8 cellular contexts compared by ENCODE assay signal in genomic region chr3:171187706-171188290, GRCh38.
DNase-seq lines count a peak whose midpoint lies in the region; ATAC-seq, FAIRE-seq and TF ChIP-seq lines count a peak whose summit lies in the region.

No MANE protein-coding gene starts in this region.

- H2AFZ ChIP-seq in neuronal stem cell (ENCODE audit: low read length), result no peak overlapping the region

- H3K27me3 ChIP-seq in esophagus muscularis mucosa, result no peaks in the 10 kb centered on the region
- no peaks in the 10 kb centered on the region for H3K27me3 ChIP-seq in neuronal stem cell (ENCODE audit: control insufficient read depth in 3 of 3, insufficient read depth in 3 of 3, low read depth in 1 of 3, low read length in 3 of 3)

- no peak for TF ChIP-seq EP300 in esophagus muscularis mucosa (IDR thresholded peaks at IDR 0.05)

- no peak overlapping the region for H4K8ac ChIP-seq in neuronal stem cell (ENCODE audit: low read depth, low read length)

- H3K14ac ChIP-seq in neuronal stem cell (ENCODE audit: low read length), result no peak overlapping the region

- intact Hi-C loops in esophagus muscularis mucosa (cut with DNase I), result loop anchor here (5.0 to 10.0 kb wide), 2 partner anchors 137 to 275 kb away; partner anchors contain the start of gene TNIK

- no peak overlapping the region for H3K4me2 ChIP-seq in neuronal stem cell (ENCODE audit: insufficient read depth, low read length, poor library complexity, severe bottlenecking)

- no peak overlapping the region for H4K91ac ChIP-seq in neuronal stem cell (ENCODE audit: low read depth, low read length, poor library complexity)

- no peak overlapping the region for H3K4me3 ChIP-seq in esophagus muscularis mucosa
- no peak overlapping the region for H3K4me3 ChIP-seq in neuronal stem cell (ENCODE audit: low read length in 2 of 2)

- no peak overlapping the region for H3K9ac ChIP-seq in neuronal stem cell (ENCODE audit: low read depth, low read length, poor library complexity)

- no peak for TF ChIP-seq POLR2A in esophagus muscularis mucosa (IDR thresholded peaks at IDR 0.05; ENCODE audit: low read depth)
- TF ChIP-seq POLR2A in GM18505 (IDR thresholded peaks at IDR 0.05; ENCODE audit: borderline replicate concordance, extremely low read depth, insufficient read depth, insufficient read length), result no peak

- H3K9me3 ChIP-seq in esophagus muscularis mucosa, result no peaks in the 10 kb centered on the region
- no peaks in the 10 kb centered on the region for H3K9me3 ChIP-seq in neuronal stem cell (replicated peaks in 1 of 2; ENCODE audit: control insufficient read depth in 2 of 2, insufficient read depth in 1 of 2, low read depth in 1 of 2, low read length in 2 of 2)

- no peaks in the 10 kb centered on the region for H3K36me3 ChIP-seq in esophagus muscularis mucosa
- H3K36me3 ChIP-seq in neuronal stem cell (replicated peaks in 1 of 2; ENCODE audit: control insufficient read depth in 2 of 2, insufficient read depth in 2 of 2, low read length in 2 of 2), result peaks cover 0 to 52% of the 10 kb centered on the region in 2 donors

- WGBS in esophagus muscularis mucosa, result 74% methylated on average over 5 of the region's 5 CpGs
- WGBS in neuronal stem cell (ENCODE audit: extremely low coverage in 2 of 2, insufficient read length in 2 of 2, insufficient replicate concordance in 1 of 2), 2 donors, result no CpG with 5 or more reads among the region's 5 CpGs

- TF ChIP-seq CTCF in 22Rv1 (IDR thresholded peaks at IDR 0.05), result peak; percentile 81
- TF ChIP-seq CTCF in esophagus muscularis mucosa (IDR thresholded peaks at IDR 0.05), result peak; percentile 55 to 58 (median 55)

- no peak overlapping the region for H3K4ac ChIP-seq in neuronal stem cell (ENCODE audit: low read length)

- FAIRE-seq in RCC 7860 (lab: Jason Lieb, UNC), result peak; percentile 55

- no peak overlapping the region for H3K27ac ChIP-seq in 22Rv1
- no peak overlapping the region for H3K27ac ChIP-seq in esophagus muscularis mucosa (replicated peaks in 1 of 4)
- H3K27ac ChIP-seq in neuronal stem cell (replicated peaks; ENCODE audit: low read length), result no peak overlapping the region

- H2BK12ac ChIP-seq in neuronal stem cell (ENCODE audit: low read length), result no peak overlapping the region

- H3K4me1 ChIP-seq in esophagus muscularis mucosa (peaks cover 19 to 50% (median 41%) of the 10 kb centered on the region in 4 donors), neuronal stem cell (ENCODE audit: control insufficient read depth in 2 of 2, insufficient read depth in 1 of 2, low read depth in 1 of 2, low read length in 2 of 2) (peaks cover 2% of the 10 kb centered on the region in 2 donors)

- H3K79me1 ChIP-seq in neuronal stem cell (ENCODE audit: low read depth, low read length), result no peaks in the 10 kb centered on the region

- H2AK5ac ChIP-seq in neuronal stem cell (ENCODE audit: low read depth, low read length), result no peak overlapping the region

- H3K23ac ChIP-seq in neuronal stem cell (ENCODE audit: low read depth, low read length, poor library complexity), result no peak overlapping the region

- H3K18ac ChIP-seq in neuronal stem cell (ENCODE audit: low read length), result no peak overlapping the region

- ATAC-seq in GM18505 (IDR thresholded peaks at IDR 0.05; ENCODE audit: unreplicated experiment), result no peak
- ATAC-seq in GM21360 (IDR thresholded peaks at IDR 0.05; ENCODE audit: unreplicated experiment), result no peak

- peak; percentile 14 for DNase-seq in GDM1 (lab: John Stamatoyannopoulos, UW)
- peak; percentile 56 for DNase-seq in HT1080 (ENCODE audit: low read depth)
- DNase-seq in RCC 7860 (ENCODE audit: low spot score), result no peak
- DNase-seq in esophagus muscularis mucosa (ENCODE audit: extremely low spot score), result no peak
- peak; percentile 30 for DNase-seq in neuronal stem cell (ENCODE audit: low spot score)

- H2BK5ac ChIP-seq in neuronal stem cell (ENCODE audit: low read length), result no peak overlapping the region

- no peak overlapping the region for H2BK15ac ChIP-seq in neuronal stem cell (ENCODE audit: low read length)

- H2BK120ac ChIP-seq in neuronal stem cell (ENCODE audit: low read depth, low read length), result no peak overlapping the region

Comparison
In these comparisons a context has a peak if more than half of its experiments do, and no peak if none do; other contexts are left out.
1. DNase-seq: peak in GDM1 (single experiment), HT1080 (single experiment) and neuronal stem cell (single experiment); none in RCC 7860 (single experiment) and esophagus muscularis mucosa (single experiment).